8 cellular contexts compared by ENCODE assay signal in genomic region chr2:219252570-219252899, GRCh38. TPM values are rescaled to one million over a fixed set of nuclear protein-coding genes. Genes with fewer than 3 reads are reported as not detected.
DNase-seq lines count a peak whose midpoint lies in the region; ATAC-seq and TF ChIP-seq lines count a peak whose summit lies in the region.

No MANE protein-coding gene starts in this region.

- H3K27me3 ChIP-seq in CD4-positive, alpha-beta memory T cell (ENCODE audit: insufficient read depth, low read length), result no peaks in the 10 kb centered on the region
- H3K27me3 ChIP-seq in MM.1S (replicated peaks; ENCODE audit: insufficient read depth, low read length) (no peaks in the 10 kb centered on the region), muscle layer of colon (ENCODE audit: control insufficient read depth in 1 of 2, insufficient read depth in 2 of 2, low read length in 2 of 2) (no peaks in the 10 kb centered on the region)

- no peaks in the 10 kb centered on the region for H3K27me3 Mint-ChIP-seq in CD4-positive, alpha-beta memory T cell
- H3K27me3 Mint-ChIP-seq in MCF 10A (ENCODE audit: insufficient read depth, unreplicated experiment), result no peaks in the 10 kb centered on the region

- peak overlapping the region; percentile 85 to 99 (median 94) for H3K4me3 Mint-ChIP-seq in CD4-positive, alpha-beta memory T cell
- H3K4me3 Mint-ChIP-seq in MCF 10A (ENCODE audit: unreplicated experiment), result peak overlapping the region; percentile 91

- BruUV-seq in MCF 10A (replicated peaks; lab: Mats Ljungman, UMichigan), result no TSS peak

- H3K36me3 ChIP-seq in CD4-positive, alpha-beta memory T cell (ENCODE audit: insufficient read depth, low read length), result peaks cover 22% of the 10 kb centered on the region
- H3K36me3 ChIP-seq in MM.1S (replicated peaks; ENCODE audit: insufficient read depth, low read length) (0 out of 2 replicates have a peak, but pooled peaks cover 6% of the 10 kb centered on the region), muscle layer of colon (ENCODE audit: insufficient read depth, low read length) (peaks cover 19% of the 10 kb centered on the region)

- peaks cover 45 to 75% (median 58%) of the 10 kb centered on the region in 4 donors for H3K4me1 Mint-ChIP-seq in CD4-positive, alpha-beta memory T cell
- peaks cover 42% of the 10 kb centered on the region for H3K4me1 Mint-ChIP-seq in MCF 10A (ENCODE audit: insufficient read depth, unreplicated experiment)

- ATAC-seq in GM18868 (IDR thresholded peaks at IDR 0.05; ENCODE audit: unreplicated experiment) (no peak), GM18520 (IDR thresholded peaks at IDR 0.05; ENCODE audit: unreplicated experiment) (no peak)

- H3K79me2 ChIP-seq in MM.1S (ENCODE audit: low read length), result peaks cover 52% of the 10 kb centered on the region

- intact Hi-C loops in CD4-positive, alpha-beta memory T cell (cut with micrococcal nuclease), result loop anchor here (2.0 to 5.0 kb wide), 2 partner anchors 136 to 855 kb away; partner anchors contain the start of gene CTDSP1
- intact Hi-C loops in MCF 10A (cut with micrococcal nuclease), result loop anchor here (2.0 kb wide), 2 partner anchors 34 to 76 kb away; partner anchors contain the start of genes ABCB6 and CNPPD1

- H3K9ac ChIP-seq in MM.1S (ENCODE audit: low read length) (peak overlapping the region; percentile 88), muscle layer of colon (ENCODE audit: low read length) (peak overlapping the region; percentile 34)

- TF ChIP-seq CTCF in MM.1S (IDR thresholded peaks at IDR 0.05; ENCODE audit: low read length), result no peak
- no peak for TF ChIP-seq CTCF in MCF 10A (IDR thresholded peaks at IDR 0.05; ENCODE audit: unreplicated experiment)

- DNase-seq in CD4-positive, alpha-beta memory T cell, result no peak
- DNase-seq in MM.1S (no peak), MCF 10A (ENCODE audit: unreplicated experiment) (peak; percentile 45), A172 (ENCODE audit: low spot score) (no peak), 8988T (no peak)

- H3K4me1 ChIP-seq in CD4-positive, alpha-beta memory T cell (ENCODE audit: insufficient read depth, low read length), result peaks cover 56% of the 10 kb centered on the region
- H3K4me1 ChIP-seq in MM.1S (ENCODE audit: low read length) (peaks cover 45% of the 10 kb centered on the region), muscle layer of colon (ENCODE audit: insufficient read depth, low read length) (peaks cover 43% of the 10 kb centered on the region)

- CTCF ChIA-PET in CD4-positive, alpha-beta memory T cell (lab: Charles Lee; ENCODE audit: partially characterized antibody), result interaction anchor here (1.1 to 12.8 kb wide), 8 partner anchors 8 to 76 kb away, joined by 3 to 150 read pairs (median 14); partner anchors contain the start of genes ABCB6, ANKZF1, ATG9A and CNPPD1
- CTCF ChIA-PET in MCF 10A (lab: Yijun Ruan, JAX), result interaction anchor here (0.6 to 10.3 kb wide), 7 partner anchors 22 to 271 kb away, joined by 3 to 123 read pairs (median 4); no protein-coding TSS in a partner anchor

- no peaks in the 10 kb centered on the region for H3K9me2 ChIP-seq in MM.1S (replicated peaks; ENCODE audit: insufficient read depth, low read length)

- POLR2A ChIA-PET in CD4-positive, alpha-beta memory T cell (lab: Charles Lee; ENCODE audit: partially characterized antibody), result interaction anchor here (0.6 to 12.0 kb wide), 17 partner anchors 7 to 367 kb away, joined by 3 to 684 read pairs (median 19); partner anchors contain the start of genes ABCB6, ANKZF1, ATG9A and CNPPD1
- POLR2A ChIA-PET in MCF 10A (lab: Yijun Ruan, JAX), result interaction anchor here (0.6 to 14.1 kb wide), 16 partner anchors 7 to 558 kb away, joined by 3 to 401 read pairs (median 15); partner anchors contain the start of genes ABCB6, ANKZF1, ATG9A and CNPPD1

- peaks cover 43% of the 10 kb centered on the region for H3F3A ChIP-seq in MM.1S (ENCODE audit: insufficient read depth, low read length)

- peak overlapping the region; percentile 87 for H3K27ac ChIP-seq in CD4-positive, alpha-beta memory T cell (ENCODE audit: low read depth, low read length)
- H3K27ac ChIP-seq in MM.1S (ENCODE audit: low read length) (peak overlapping the region; percentile 73), muscle layer of colon (ENCODE audit: low read depth, low read length) (peak overlapping the region; percentile 75)

- H3K9me3 Mint-ChIP-seq in CD4-positive, alpha-beta memory T cell, result peaks cover 0 to 4% (median 0%) of the 10 kb centered on the region in 8 donors
- H3K9me3 Mint-ChIP-seq in MCF 10A (ENCODE audit: unreplicated experiment), result no peaks in the 10 kb centered on the region

- H3K4me2 ChIP-seq in MM.1S (ENCODE audit: low read depth, low read length), result peak overlapping the region; percentile 99

- H3K9me3 ChIP-seq in CD4-positive, alpha-beta memory T cell (ENCODE audit: control insufficient read depth in 1 of 2, low read length in 2 of 2), result no peaks in the 10 kb centered on the region
- no peaks in the 10 kb centered on the region for H3K9me3 ChIP-seq in MM.1S (replicated peaks; ENCODE audit: insufficient read depth, low read length)
- H3K9me3 ChIP-seq in muscle layer of colon (ENCODE audit: low read length), result no peaks in the 10 kb centered on the region

- peaks cover 45 to 65% of the 10 kb centered on the region in 2 donors for H3K36me3 Mint-ChIP-seq in CD4-positive, alpha-beta memory T cell
- H3K36me3 Mint-ChIP-seq in MCF 10A (ENCODE audit: insufficient read depth, unreplicated experiment), result peaks cover 48% of the 10 kb centered on the region

- H4K20me1 ChIP-seq in MM.1S (ENCODE audit: insufficient read depth, low read length), result no peaks in the 10 kb centered on the region

- H2AFZ ChIP-seq in MM.1S (ENCODE audit: low read length), result peak overlapping the region; percentile 39; the same call in 1 of the 2 replicates

- H3K27ac Mint-ChIP-seq in CD4-positive, alpha-beta memory T cell, result peak overlapping the region; percentile 92 to 97 (median 96)
- peak overlapping the region; percentile 51 for H3K27ac Mint-ChIP-seq in MCF 10A (ENCODE audit: low read depth, unreplicated experiment)

- peak overlapping the region; percentile 94 to 100 for H3K4me3 ChIP-seq in CD4-positive, alpha-beta memory T cell (ENCODE audit: low read length in 2 of 2)
- H3K4me3 ChIP-seq in MM.1S (ENCODE audit: low read length) (peak overlapping the region; percentile 78), muscle layer of colon (ENCODE audit: low read depth in 1 of 2, low read length in 2 of 2) (peak overlapping the region; percentile 78 to 82)

RNA-seq across cellular contexts. Expression of gene TUBA4B, which starts 0.5 kb away (rescaled TPM):
- not detected for total RNA-seq in CD4-positive, alpha-beta memory T cell
- not detected for polyA plus RNA-seq in CD4-positive, alpha-beta memory T cell
- not detected in 2 replicates for total RNA-seq in MCF 10A (2022)
- not detected in 2 replicates for total RNA-seq in A172 (2014; rRNA removed; shearing (Covaris generic))

RNA-seq across cellular contexts. Expression of gene TUBA4A, which starts 1.2 kb away (rescaled TPM):
- 100 to 1,000 TPM; 242 to 259 TPM for total RNA-seq in CD4-positive, alpha-beta memory T cell
- polyA plus RNA-seq in CD4-positive, alpha-beta memory T cell, result 100 to 1,000 TPM; 157 to 268 TPM
- 37.2 and 80.5 TPM in 2 replicates for total RNA-seq in MCF 10A (2022)
- 106 and 115 TPM in 2 replicates for total RNA-seq in A172 (2014; rRNA removed; shearing (Covaris generic))

RNA-seq across cellular contexts. Expression of gene STK16, which starts 7.3 kb away (rescaled TPM):
- 10 to 100 TPM; 19.3 to 21.1 TPM for total RNA-seq in CD4-positive, alpha-beta memory T cell
- 10 to 100 TPM; 15.3 to 15.4 TPM for polyA plus RNA-seq in CD4-positive, alpha-beta memory T cell
- total RNA-seq in MCF 10A (2022), result 33.4 and 42.7 TPM in 2 replicates
- total RNA-seq in A172 (2014; rRNA removed; shearing (Covaris generic)), result 16.3 and 23.1 TPM in 2 replicates

RNA-seq across cellular contexts. Expression of gene GLB1L, which starts 7.3 kb away (rescaled TPM):
- total RNA-seq in CD4-positive, alpha-beta memory T cell, result 1 to 10 TPM; 1.5 to 2.5 TPM
- polyA plus RNA-seq in CD4-positive, alpha-beta memory T cell, result under 1 TPM; 0.26 to 0.68 TPM
- total RNA-seq in MCF 10A (2022), result 4.9 and 7.5 TPM in 2 replicates
- 9.6 and 12.1 TPM in 2 replicates for total RNA-seq in A172 (2014; rRNA removed; shearing (Covaris generic))

RNA-seq across cellular contexts. Expression of gene ANKZF1, which starts 22.9 kb away (rescaled TPM):
- 100 to 1,000 TPM; 244 to 260 TPM for total RNA-seq in CD4-positive, alpha-beta memory T cell
- polyA plus RNA-seq in CD4-positive, alpha-beta memory T cell, result 10 to 100 TPM; 22.1 to 49.5 TPM
- 45.5 and 45.6 TPM in 2 replicates for total RNA-seq in MCF 10A (2022)
- 23.6 and 24.7 TPM in 2 replicates for total RNA-seq in A172 (2014; rRNA removed; shearing (Covaris generic))
